In genomic region chr11:108768370-108768769, GRCh38 we compare ENCODE assay signal across 24 cellular contexts.
"Had no signal": no experiment of that assay in that cellular context is flagged by ENCODE, and none has a peak within 500 bp of the region (broad histone marks: within the 10 kb centered on the region; RNA-seq: fewer than 3 reads in every experiment).

No MANE protein-coding gene starts in this region.

- H3K27ac ChIP-seq: ascending aorta, breast epithelium, esophagus squamous epithelium, gastrocnemius medialis, sigmoid colon, spleen, thyroid gland had no signal

- H3K27me3 ChIP-seq: ascending aorta, breast epithelium, esophagus squamous epithelium, gastrocnemius medialis, sigmoid colon, spleen, thyroid gland had no signal

- H3K4me3 Mint-ChIP-seq: activated CD4-positive, alpha-beta T cell treated with anti-CD3 and anti-CD28 coated beads, Interleukin-2, amount 10 ng/mL, durations not matched to agents 7 days and 5 days; activated CD8-positive, alpha-beta T cell treated with anti-CD3 and anti-CD28 coated beads, Interleukin-2, amount 10 ng/mL, durations not matched to agents 7 days and 5 days; activated naive CD4-positive, alpha-beta T cell treated with anti-CD3 and anti-CD28 coated beads, Interleukin-2, amount 10 ng/mL, durations not matched to agents 7 days and 5 days; activated T-cell treated with anti-CD3 and anti-CD28 coated beads, Interleukin-2, amount 50 U/mL, for 24 hours; dendritic cell treated with granulocyte-macrophage colony-stimulating factor and Interleukin-4, amounts not matched to agents 40 ng/mL and 50 ng/mL, for 4 days; nephron had no signal

- H3K4me3 ChIP-seq: ascending aorta, breast epithelium, esophagus squamous epithelium, gastrocnemius medialis, sigmoid colon, spleen, thyroid gland had no signal

- H3K9me3 Mint-ChIP-seq: activated CD4-positive, alpha-beta T cell treated with anti-CD3 and anti-CD28 coated beads, Interleukin-2, amount 10 ng/mL, durations not matched to agents 7 days and 5 days; activated naive CD4-positive, alpha-beta T cell treated with anti-CD3 and anti-CD28 coated beads, Interleukin-2, amount 10 ng/mL, durations not matched to agents 7 days and 5 days; activated T-cell treated with anti-CD3 and anti-CD28 coated beads, Interleukin-2, amount 50 U/mL, for 24 hours; dendritic cell treated with granulocyte-macrophage colony-stimulating factor and Interleukin-4, amounts not matched to agents 40 ng/mL and 50 ng/mL, for 4 days had no signal

- DNase-seq: activated CD4-positive, alpha-beta T cell treated with anti-CD3 and anti-CD28 coated beads, Interleukin-2, amount 10 ng/mL, durations not matched to agents 7 days and 5 days; activated CD8-positive, alpha-beta T cell treated with anti-CD3 and anti-CD28 coated beads, Interleukin-2, amount 10 ng/mL, durations not matched to agents 7 days and 5 days; activated naive CD4-positive, alpha-beta T cell treated with anti-CD3 and anti-CD28 coated beads, Interleukin-2, amount 10 ng/mL, durations not matched to agents 7 days and 5 days; activated T-cell treated with anti-CD3 and anti-CD28 coated beads, Interleukin-2, amount 50 U/mL, for 24 hours; cerebellar nuclear complex; effector memory CD4-positive, alpha-beta T cell; esophagus squamous epithelium; gastrocnemius medialis; head of caudate nucleus; kidney; midbrain; occipital lobe; posterior cingulate gyrus; sigmoid colon; spleen; stimulated activated CD4-positive, alpha-beta T cell treated with anti-CD3 and anti-CD28 coated beads, Interleukin-4, amount 100 ng/mL, for 4 hours; stimulated activated naive CD4-positive, alpha-beta T cell; thyroid gland had no signal

- H3K9me3 ChIP-seq: ascending aorta, breast epithelium, esophagus squamous epithelium, gastrocnemius medialis, sigmoid colon, spleen, thyroid gland had no signal

- H3K27me3 Mint-ChIP-seq: activated CD4-positive, alpha-beta T cell treated with anti-CD3 and anti-CD28 coated beads, Interleukin-2, amount 10 ng/mL, durations not matched to agents 7 days and 5 days; activated naive CD4-positive, alpha-beta T cell treated with anti-CD3 and anti-CD28 coated beads, Interleukin-2, amount 10 ng/mL, durations not matched to agents 7 days and 5 days; activated T-cell treated with anti-CD3 and anti-CD28 coated beads, Interleukin-2, amount 50 U/mL, for 24 hours; dendritic cell treated with granulocyte-macrophage colony-stimulating factor and Interleukin-4, amounts not matched to agents 40 ng/mL and 50 ng/mL, for 4 days had no signal

- ATAC-seq: activated CD4-positive, CD25-positive, alpha-beta regulatory T cell treated with anti-CD3 and anti-CD28 coated beads, Interleukin-2, amount 50 U/mL, for 24 hours; activated CD8-positive, alpha-beta T cell treated with anti-CD3 and anti-CD28 coated beads, Interleukin-2, amount 10 ng/mL, durations not matched to agents 7 days and 5 days; gastrocnemius medialis; left lobe of liver had no signal

- H3K36me3 ChIP-seq: ascending aorta, breast epithelium, esophagus squamous epithelium, gastrocnemius medialis, sigmoid colon, spleen, thyroid gland had no signal

- H3K36me3 Mint-ChIP-seq: activated naive CD4-positive, alpha-beta T cell treated with anti-CD3 and anti-CD28 coated beads, Interleukin-2, amount 10 ng/mL, durations not matched to agents 7 days and 5 days had no signal

- H3K4me1 Mint-ChIP-seq: activated CD4-positive, alpha-beta T cell treated with anti-CD3 and anti-CD28 coated beads, Interleukin-2, amount 10 ng/mL, durations not matched to agents 7 days and 5 days; activated naive CD4-positive, alpha-beta T cell treated with anti-CD3 and anti-CD28 coated beads, Interleukin-2, amount 10 ng/mL, durations not matched to agents 7 days and 5 days; nephron had no signal

- H3K27ac Mint-ChIP-seq: activated CD4-positive, alpha-beta T cell treated with anti-CD3 and anti-CD28 coated beads, Interleukin-2, amount 10 ng/mL, durations not matched to agents 7 days and 5 days; activated CD8-positive, alpha-beta T cell treated with anti-CD3 and anti-CD28 coated beads, Interleukin-2, amount 10 ng/mL, durations not matched to agents 7 days and 5 days; activated naive CD4-positive, alpha-beta T cell treated with anti-CD3 and anti-CD28 coated beads, Interleukin-2, amount 10 ng/mL, durations not matched to agents 7 days and 5 days; activated T-cell treated with anti-CD3 and anti-CD28 coated beads, Interleukin-2, amount 50 U/mL, for 24 hours; dendritic cell treated with granulocyte-macrophage colony-stimulating factor and Interleukin-4, amounts not matched to agents 40 ng/mL and 50 ng/mL, for 4 days; nephron had no signal

- H3K4me1 ChIP-seq: ascending aorta, breast epithelium, esophagus squamous epithelium, sigmoid colon, spleen, thyroid gland had no signal
